ENCODE assay signal across 8 cellular contexts in genomic region chr10:93352638-93353383, GRCh38.
A peak's percentile ranks its signal among the peaks of the same experiment; 100 is the strongest.
DNase-seq lines count a peak whose midpoint lies in the region; ATAC-seq and TF ChIP-seq lines count a peak whose summit lies in the region.

No MANE protein-coding gene starts in this region.

- H3K27me3 ChIP-seq in adrenal gland (no peaks in the 10 kb centered on the region), uterus (no peaks in the 10 kb centered on the region)

- H3K4me1 Mint-ChIP-seq in activated T-cell treated with anti-CD3 and anti-CD28 coated beads, Interleukin-2, amount 50 U/mL, for 24 hours (ENCODE audit: low read depth), result peaks cover 3% of the 10 kb centered on the region

- no peak for TF ChIP-seq POLR2A in adrenal gland (IDR thresholded peaks at IDR 0.05)
- no peak for TF ChIP-seq POLR2A in uterus (IDR thresholded peaks at IDR 0.05)

- peak; percentile 13 for DNase-seq in NCI-H1436 (lab: John Stamatoyannopoulos, UW)
- DNase-seq in NCI-H1436 treated with DMSO at 0.1 percent for 48 hours (lab: John Stamatoyannopoulos, UW), result no peak
- DNase-seq in LNCaP clone FGC (ENCODE audit: low read depth), result no peak
- DNase-seq in adrenal gland, result no peak
- DNase-seq in iris pigment epithelial cell (ENCODE audit: low read depth), result peak; percentile 39
- DNase-seq in uterus, result no peak
- DNase-seq in activated T-cell treated with anti-CD3 and anti-CD28 coated beads, Interleukin-2, amount 50 U/mL, for 24 hours, result no peak
- DNase-seq in stimulated activated naive CD8-positive, alpha-beta T cell treated with anti-CD3 and anti-CD28 coated beads, Interleukin-15, Interleukin-2, amounts not matched to agents 100 U/mL and 50 U/mL, for 24 hours, result no peak

- H3K27ac ChIP-seq in adrenal gland, result no peak overlapping the region
- H3K27ac ChIP-seq in uterus, result no peak overlapping the region

- no peak for ATAC-seq in stimulated activated naive CD8-positive, alpha-beta T cell treated with anti-CD3 and anti-CD28 coated beads, Interleukin-15, Interleukin-2, amounts not matched to agents 100 U/mL and 50 U/mL, for 24 hours

- peak; percentile 54 for TF ChIP-seq CTCF in LNCaP clone FGC (IDR thresholded peaks at IDR 0.05; ENCODE audit: control insufficient read depth, extremely low read depth, insufficient read depth)
- TF ChIP-seq CTCF in adrenal gland (IDR thresholded peaks at IDR 0.05), result peak; percentile 58 to 77 (median 70)
- peak; percentile 61 to 67 (median 66) for TF ChIP-seq CTCF in uterus (IDR thresholded peaks at IDR 0.05)

- H3K9me3 Mint-ChIP-seq in activated T-cell treated with anti-CD3 and anti-CD28 coated beads, Interleukin-2, amount 50 U/mL, for 24 hours, result no peaks in the 10 kb centered on the region

- intact Hi-C loops in adrenal gland (cut with DNase I), result loop anchor here in 1 of 2 donors (10.0 kb wide), 1 partner anchor 268 kb away; no protein-coding TSS in a partner anchor
- intact Hi-C loops in uterus (cut with DNase I; ENCODE audit: low total_unique reads), result no loop called here

- H3K27me3 Mint-ChIP-seq in activated T-cell treated with anti-CD3 and anti-CD28 coated beads, Interleukin-2, amount 50 U/mL, for 24 hours, result peaks cover 18% of the 10 kb centered on the region

- H3K27ac Mint-ChIP-seq in activated T-cell treated with anti-CD3 and anti-CD28 coated beads, Interleukin-2, amount 50 U/mL, for 24 hours, result no peak overlapping the region

- no peak overlapping the region for H3K4me3 Mint-ChIP-seq in activated T-cell treated with anti-CD3 and anti-CD28 coated beads, Interleukin-2, amount 50 U/mL, for 24 hours

- no peaks in the 10 kb centered on the region for H3K9me3 ChIP-seq in adrenal gland (replicated peaks in 1 of 3)
- no peaks in the 10 kb centered on the region for H3K9me3 ChIP-seq in uterus

- H3K36me3 ChIP-seq in adrenal gland (replicated peaks in 1 of 2) (peaks cover 0 to 71% of the 10 kb centered on the region in 2 donors), uterus (no peaks in the 10 kb centered on the region)

- WGBS in adrenal gland, 4 donors, result 49 to 60% (median 59%) methylated on average over 6 of the region's 6 CpGs

- H3K4me3 ChIP-seq in LNCaP clone FGC (ENCODE audit: low read depth, low read length), result no peak overlapping the region
- H3K4me3 ChIP-seq in adrenal gland, result no peak overlapping the region
- H3K4me3 ChIP-seq in uterus, result no peak overlapping the region

- H3K4me1 ChIP-seq in adrenal gland (replicated peaks in 1 of 2) (no peaks in the 10 kb centered on the region), uterus (no peaks in the 10 kb centered on the region)

- H3K36me3 Mint-ChIP-seq in activated T-cell treated with anti-CD3 and anti-CD28 coated beads, Interleukin-2, amount 50 U/mL, for 24 hours (ENCODE audit: low read depth), result peaks cover 82% of the 10 kb centered on the region

Comparison
In these comparisons a context has a peak if more than half of its experiments do, and no peak if none do; other contexts are left out.
1. DNase-seq: peak in NCI-H1436 (single experiment) and iris pigment epithelial cell (single experiment); none in NCI-H1436 treated with DMSO at 0.1 percent for 48 hours (single experiment), LNCaP clone FGC (single experiment), adrenal gland (0 of 7), uterus (0 of 2), activated T-cell treated with anti-CD3 and anti-CD28 coated beads, Interleukin-2, amount 50 U/mL, for 24 hours (single experiment) and stimulated activated naive CD8-positive, alpha-beta T cell treated with anti-CD3 and anti-CD28 coated beads, Interleukin-15, Interleukin-2, amounts not matched to agents 100 U/mL and 50 U/mL, for 24 hours (single experiment).
2. Peak in every context shown above with its lines, with median percentiles within 50 percentile points of each other: CTCF ChIP-seq.